ENCODE assay signal across 20 cellular contexts in the genomic region with DNA sequence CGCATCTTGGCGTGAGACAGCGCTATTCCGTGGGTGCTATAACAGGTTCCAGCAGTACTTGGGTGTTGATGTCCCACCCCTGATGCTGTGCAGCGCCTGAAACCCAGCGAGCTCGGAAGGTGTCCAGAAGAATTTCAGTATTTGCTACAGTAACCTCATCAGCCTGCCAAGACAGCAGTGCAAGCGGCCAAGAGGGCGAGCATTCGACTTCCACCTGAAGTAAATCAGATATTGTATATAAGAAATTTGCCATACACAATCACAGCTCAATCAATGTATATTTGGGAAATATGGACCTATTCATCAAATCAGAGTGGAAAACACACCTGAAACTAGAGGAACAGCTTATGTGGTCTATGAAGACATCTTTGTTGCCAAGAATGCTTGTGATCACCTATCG. TPM values are rescaled to one million over a fixed set of nuclear protein-coding genes. Genes with fewer than 3 reads are reported as not detected.
A peak's percentile ranks its signal among the peaks of the same experiment; 100 is the strongest.
DNase-seq lines count a peak whose midpoint lies in the region; ATAC-seq, FAIRE-seq and TF ChIP-seq lines count a peak whose summit lies in the region.
"Had no signal": no experiment of that assay in that cellular context is flagged by ENCODE, and none has a peak within 500 bp of the region (broad histone marks: within the 10 kb centered on the region; RNA-seq: fewer than 3 reads in every experiment).

No MANE protein-coding gene starts in this region.

- H3K36me3 ChIP-seq in HepG2 (replicated peaks in 1 of 2; ENCODE audit: control insufficient read depth in 1 of 2, insufficient read depth in 2 of 2, low read length in 2 of 2) (peaks cover 9 to 32% of the 10 kb centered on the region in 2 experiments), right lobe of liver (no peaks in the 10 kb centered on the region), GM12878 (ENCODE audit: control insufficient read depth in 2 of 2, insufficient read depth in 2 of 2, low read length in 1 of 2) (peaks cover 0 to 11% of the 10 kb centered on the region in 2 experiments; a peak in 2 of 4 replicates)

- H3K36me3 Mint-ChIP-seq in neural crest cell (ENCODE audit: low read depth) (peaks cover 5% of the 10 kb centered on the region), endothelial cell (ENCODE audit: low read depth, unreplicated experiment) (peaks cover 6% of the 10 kb centered on the region)

- H3K79me2 ChIP-seq in HepG2 (ENCODE audit: insufficient read depth, low read length) (peaks cover 72% of the 10 kb centered on the region), GM12878 (ENCODE audit: control insufficient read depth, insufficient read depth, low read length) (peaks cover 5% of the 10 kb centered on the region)

- H3K4me1 ChIP-seq in HepG2 (ENCODE audit: insufficient read depth, low read length) = peaks cover 11% of the 10 kb centered on the region
- no peaks in the 10 kb centered on the region for H3K4me1 ChIP-seq in right lobe of liver
- H3K4me1 ChIP-seq in GM12878 (ENCODE audit: control insufficient read depth, insufficient read depth, low read length) = no peaks in the 10 kb centered on the region
- H3K4me1 ChIP-seq: BE2C had no signal

- SMC1A ChIA-PET in GM12878 (lab: Charles Lee; ENCODE audit: uncharacterized antibody, unreplicated experiment) = interaction anchor here (1.4 kb wide), 1 partner anchor 11 kb away, joined by 4 read pairs; no protein-coding TSS in a partner anchor

- no peak for ATAC-seq in HepG2
- no peak for ATAC-seq in right lobe of liver
- ATAC-seq in GM12878 = no peak
- ATAC-seq in GM21723 (IDR thresholded peaks at IDR 0.05; ENCODE audit: unreplicated experiment) = no peak
- no peak for ATAC-seq in GM19328 (IDR thresholded peaks at IDR 0.05; ENCODE audit: unreplicated experiment)
- ATAC-seq: GM23338 had no signal

- no peak overlapping the region for H3K4me2 ChIP-seq in HepG2 (ENCODE audit: low read depth, low read length)
- H3K4me2 ChIP-seq in GM12878 (ENCODE audit: control insufficient read depth, insufficient read depth) = no peak overlapping the region
- H3K4me2 ChIP-seq: GM23338 had no signal

- BruUV-seq in HepG2 (replicated peaks; lab: Mats Ljungman, UMichigan) (no TSS peak), GM12878 (replicated peaks; lab: Mats Ljungman, UMichigan) (no TSS peak)

- intact Hi-C loops in HepG2 (cut with micrococcal nuclease; ENCODE audit: unreplicated experiment) = no loop called here
- intact Hi-C loops in right lobe of liver (cut with DNase I) = no loop called here
- intact Hi-C loops in GM12878 (cut with micrococcal nuclease; ENCODE audit: unreplicated experiment) = no loop called here

- no peak for TF ChIP-seq EP300 in HepG2 (IDR thresholded peaks at IDR 0.05; ENCODE audit: low read depth in 2 of 2, low read length in 2 of 2)
- no peak for TF ChIP-seq EP300 in HepG2 (CRISPR knock-in tag; IDR thresholded peaks at IDR 0.05; ENCODE audit: borderline replicate concordance)
- TF ChIP-seq EP300 in GM12878 (IDR thresholded peaks at IDR 0.05; ENCODE audit: borderline replicate concordance in 1 of 2, control insufficient read depth in 1 of 2, low read depth in 2 of 2, low read length in 2 of 2) = no peak

- H3K4me3 ChIP-seq in HepG2 (replicated peaks in 1 of 3; ENCODE audit: insufficient read depth in 1 of 3, low read depth in 2 of 3, low read length in 3 of 3) (no peak overlapping the region), right lobe of liver (no peak overlapping the region), GM12878 (no peak overlapping the region)
- H3K4me3 ChIP-seq: GM23338 had no signal

- no peaks in the 10 kb centered on the region for H3K27me3 Mint-ChIP-seq in neural crest cell (ENCODE audit: low read depth)
- H3K27me3 Mint-ChIP-seq in endothelial cell (ENCODE audit: unreplicated experiment) = no peaks in the 10 kb centered on the region
- H3K27me3 Mint-ChIP-seq: CD4-positive, alpha-beta T cell; IgD-negative memory B cell had no signal

- POLR2A ChIA-PET in HepG2 (lab: Yijun Ruan, JAX) (interaction anchor here (1.2 kb wide), 1 partner anchor 86 kb away, joined by 4 read pairs; a partner anchor contains a TSS), GM12878 (lab: Charles Lee) (no interaction called here)

- H3K9me3 ChIP-seq in HepG2 (ENCODE audit: low read length) (no peaks in the 10 kb centered on the region), right lobe of liver (no peaks in the 10 kb centered on the region), GM12878 (replicated peaks; ENCODE audit: control insufficient read depth, insufficient read depth, low read length) (no peaks in the 10 kb centered on the region)
- H3K9me3 ChIP-seq: BE2C had no signal

- H3K4me1 Mint-ChIP-seq in neural crest cell (peaks cover 3% of the 10 kb centered on the region), endothelial cell (ENCODE audit: unreplicated experiment) (peaks cover 4% of the 10 kb centered on the region)
- H3K4me1 Mint-ChIP-seq: GM23338 had no signal

- no peak overlapping the region for H3K4me3 Mint-ChIP-seq in neural crest cell
- H3K4me3 Mint-ChIP-seq in endothelial cell (ENCODE audit: unreplicated experiment) = no peak overlapping the region
- H3K4me3 Mint-ChIP-seq: CD4-positive, alpha-beta T cell; GM23338; IgD-negative memory B cell had no signal

- no peak for TF ChIP-seq POLR2A in HepG2 (IDR thresholded peaks at IDR 0.05; ENCODE audit: insufficient read depth in 1 of 2, low read depth in 2 of 2, low read length in 2 of 2)
- no peak for TF ChIP-seq POLR2A in right lobe of liver (IDR thresholded peaks at IDR 0.05)
- TF ChIP-seq POLR2A in GM12878 (IDR thresholded peaks at IDR 0.05; ENCODE audit: low read depth, low read length) = no peak

- no peaks in the 10 kb centered on the region for H3K27me3 ChIP-seq in HepG2 (ENCODE audit: control insufficient read depth in 1 of 2, insufficient read depth in 2 of 2, low read length in 2 of 2)
- no peaks in the 10 kb centered on the region for H3K27me3 ChIP-seq in right lobe of liver
- H3K27me3 ChIP-seq in GM12878 (replicated peaks in 1 of 2; ENCODE audit: control insufficient read depth in 2 of 2, insufficient read depth in 2 of 2, low read length in 1 of 2) = no peaks in the 10 kb centered on the region
- H3K27me3 ChIP-seq: BE2C had no signal

- no peak for TF ChIP-seq CTCF in HepG2 (CRISPR knock-in tag; IDR thresholded peaks at IDR 0.05)
- TF ChIP-seq CTCF in right lobe of liver (IDR thresholded peaks at IDR 0.05) = no peak
- TF ChIP-seq CTCF in GM12878 (IDR thresholded peaks at IDR 0.05 in 2 of 3, conservative IDR thresholded peaks at IDR 0.05 in 1 of 3; ENCODE audit: control insufficient read depth in 2 of 3, extremely low read depth in 1 of 3, insufficient read depth in 1 of 3, low read depth in 3 of 3, low read length in 3 of 3) = no peak
- TF ChIP-seq CTCF in neural crest cell (conservative IDR thresholded peaks at IDR 0.05) = no peak
- no peak for TF ChIP-seq CTCF in endothelial cell (IDR thresholded peaks at IDR 0.05; ENCODE audit: unreplicated experiment)

- H4K20me1 ChIP-seq in HepG2 (ENCODE audit: insufficient read depth, low read length) = peaks cover 7% of the 10 kb centered on the region
- H4K20me1 ChIP-seq in GM12878 (ENCODE audit: control insufficient read depth, insufficient read depth) = peaks cover 9% of the 10 kb centered on the region; the same call in 1 of the 2 replicates

- TF ChIP-seq RAD21 in HepG2 (CRISPR knock-in tag; IDR thresholded peaks at IDR 0.05) (no peak), GM12878 (IDR thresholded peaks at IDR 0.05; ENCODE audit: insufficient read depth, low read depth, low read length) (no peak)

- CTCF ChIA-PET in HepG2 (lab: Yijun Ruan, JAX; ENCODE audit: low intra/inter-chr PET ratio, low total read pairs) = no interaction called here
- CTCF ChIA-PET in GM12878 (lab: Yijun Ruan, JAX) = no interaction called here

- H3K27ac Mint-ChIP-seq in neural crest cell (ENCODE audit: unreplicated experiment) = peak overlapping the region; percentile 24
- no peak overlapping the region for H3K27ac Mint-ChIP-seq in endothelial cell (ENCODE audit: unreplicated experiment)
- H3K27ac Mint-ChIP-seq: CD4-positive, alpha-beta T cell; GM23338; IgD-negative memory B cell had no signal

- no peak overlapping the region for H3K27ac ChIP-seq in HepG2 (ENCODE audit: extremely low read length, insufficient read depth, low read length)
- H3K27ac ChIP-seq in right lobe of liver = no peak overlapping the region
- no peak overlapping the region for H3K27ac ChIP-seq in GM12878 (ENCODE audit: control insufficient read depth, insufficient read depth)
- H3K27ac ChIP-seq: HL-60 had no signal

- in situ Hi-C loops in HepG2 (cut with HindIII; ENCODE audit: extremely low pct_ligation_motif_present, low pct_unique_long_range_greater_than_20kb) = no loop called here
- in situ Hi-C loops in GM12878 (cut with MboI) = no loop called here

- no peak overlapping the region for H3K9ac ChIP-seq in HepG2 (ENCODE audit: insufficient read depth, low read depth, low read length)
- no peak overlapping the region for H3K9ac ChIP-seq in GM12878 (ENCODE audit: control insufficient read depth, insufficient read depth, low read length)

- WGBS in HepG2 (ENCODE audit: low lambda C conversion rate) = 98% methylated on average over 11 of the region's 11 CpGs
- WGBS in right lobe of liver (ENCODE audit: insufficient coverage, low coverage, low lambda C conversion rate, missing lambda C conversion rate) = 95% methylated on average over 11 of the region's 11 CpGs
- 98% methylated on average over 11 of the region's 11 CpGs for WGBS in GM12878 (ENCODE audit: insufficient coverage, insufficient replicate concordance, low lambda C conversion rate, missing lambda C conversion rate)

- no peaks in the 10 kb centered on the region for H3K9me3 Mint-ChIP-seq in neural crest cell
- no peaks in the 10 kb centered on the region for H3K9me3 Mint-ChIP-seq in endothelial cell (ENCODE audit: unreplicated experiment)
- H3K9me3 Mint-ChIP-seq: CD4-positive, alpha-beta T cell; GM23338; IgD-negative memory B cell had no signal

- FAIRE-seq in HepG2 (lab: Jason Lieb, UNC) = no peak
- no peak for FAIRE-seq in GM12878 (lab: Jason Lieb, UNC)
- FAIRE-seq: H54 had no signal

- RAD21 ChIA-PET in GM12878 (lab: Charles Lee; ENCODE audit: unreplicated experiment) = no interaction called here

- H2AFZ ChIP-seq in HepG2 (ENCODE audit: low read length) (no peak overlapping the region), GM12878 (ENCODE audit: control insufficient read depth, low read depth, low read length) (no peak overlapping the region)
- H2AFZ ChIP-seq: GM23338 had no signal

- DNase-seq in HepG2 (ENCODE audit: low spot score) (no peak), right lobe of liver (no peak), GM12878 (ENCODE audit: low read depth, low spot score) (no peak), neural crest cell (ENCODE audit: low read depth, low spot score) (no peak), endothelial cell (ENCODE audit: low spot score) (no peak)
- DNase-seq: 8988T; BE2C; C1 segment of cervical spinal cord; CD4-positive, alpha-beta T cell; DMS153; DMS79; GF-D8; HCEC 1CT; KBM-7 had no signal

RNA-seq across cellular contexts. Expression of a gene that starts 13.0 kb away (rescaled TPM):
- total RNA-seq in HepG2 (2016; rRNA removed; fragmentation: Illumina TruSeq; extraction: Trizol) (45.8 and 68.8 TPM in 2 replicates), right lobe of liver (10 to 100 TPM in 5 of 6 experiments, 1 to 10 TPM in 1; 8.7 to 19.3 (median 13.0) TPM), GM12878 (2014; rRNA removed) (12.1 and 16.2 TPM in 2 replicates), GM12878 (2014; rRNA removed; fragmentation: Illumina TruSeq; extraction: Trizol) (14.1 and 14.5 TPM in 2 replicates), GM12878 (2021) (22.5 and 25.3 TPM in 2 replicates), neural crest cell (55.3 and 59.2 TPM in 2 replicates), endothelial cell (ENCODE audit: unreplicated experiment) (34.8 TPM)
- total RNA-seq in HepG2 (2016; cell fraction: cytosol; rRNA removed; fragmentation: Illumina TruSeq; extraction: Trizol; ENCODE audit: low read depth) = 5.2 and 7.9 TPM in 2 replicates
- 49.0 and 68.2 TPM in 2 replicates for total RNA-seq in HepG2 (2016; cell fraction: insoluble cytoplasmic fraction; rRNA removed; fragmentation: Illumina TruSeq; extraction: Trizol)
- 9.3 and 10.9 TPM in 2 replicates for total RNA-seq in HepG2 (2016; cell fraction: membrane; rRNA removed; fragmentation: Illumina TruSeq; extraction: Trizol)
- total RNA-seq in HepG2 (2016; cell fraction: nucleus; rRNA removed; fragmentation: Illumina TruSeq; extraction: Trizol) = 23.2 and 23.8 TPM in 2 replicates
- polyA plus RNA-seq in HepG2 (2011; rRNA removed) (15.9 and 17.5 TPM in 2 replicates), GM12878 (2011; rRNA removed) (21.2 and 30.9 TPM in 2 replicates), GM12878 (2014; fragmentation: Illumina TruSeq; extraction: Trizol) (11.4 and 14.1 TPM in 2 replicates), GM12878 (2014; fragmentation: Nextera tagmentation; extraction: Ambion mirVana) (1 to 10 TPM; 4.3 to 5.7 TPM), GM12878 (2014; rRNA removed) (7.3 and 8.4 TPM in 2 replicates), GM12878 (2016; fragmentation: Nextera tagmentation; extraction: Ambion mirVana) (10 to 100 TPM; 30.3 to 30.8 TPM)
- 5.6 and 9.8 TPM in 2 replicates for polyA plus RNA-seq in HepG2 (2011; cell fraction: cytosol; rRNA removed)
- 7.9 and 10.8 TPM in 2 replicates for polyA plus RNA-seq in HepG2 (2011; cell fraction: nucleus; rRNA removed)
- 19.1 and 29.9 TPM in 2 replicates for polyA plus RNA-seq in HepG2 (2012)
- 0.89 and 1.1 TPM in 2 replicates for polyA plus RNA-seq in HepG2 (2016; cell fraction: cytosol; fragmentation: Illumina TruSeq; extraction: Trizol; ENCODE audit: low read depth)
- polyA plus RNA-seq in HepG2 (2016; cell fraction: insoluble cytoplasmic fraction; fragmentation: Illumina TruSeq; extraction: Trizol; ENCODE audit: low read depth) = 30.1 and 36.8 TPM in 2 replicates
- polyA plus RNA-seq in HepG2 (2016; cell fraction: membrane; fragmentation: Illumina TruSeq; extraction: Trizol; ENCODE audit: low read depth) = 2.9 and 3.3 TPM in 2 replicates
- 22.3 and 23.3 TPM in 2 replicates for polyA plus RNA-seq in HepG2 (2016; cell fraction: nucleus; fragmentation: Illumina TruSeq; extraction: Trizol; ENCODE audit: insufficient read depth, low read depth)
- 18.9 and 33.5 TPM in 2 replicates for polyA minus RNA-seq in HepG2 (2011; rRNA and poly(A)+ RNA removed; ENCODE audit: low replicate concordance)
- polyA minus RNA-seq in HepG2 (2011; cell fraction: cytosol; rRNA and poly(A)+ RNA removed) = 26.9 and 27.8 TPM in 2 replicates
- polyA minus RNA-seq in HepG2 (2011; cell fraction: nucleus; rRNA and poly(A)+ RNA removed) = 31.4 and 41.6 TPM in 2 replicates
- 30.8 and 50.6 TPM in 2 replicates for total RNA-seq in GM12878 (2013; cell fraction: nucleolus; rRNA removed)
- polyA plus RNA-seq in GM12878 (2011; ENCODE audit: low read depth) = 4.2 TPM
- 4.6 and 6.2 TPM in 2 replicates for polyA plus RNA-seq in GM12878 (2011; cell fraction: cytosol; rRNA removed)
- polyA plus RNA-seq in GM12878 (2011; cell fraction: nucleus; rRNA removed) = 7.1 and 8.0 TPM in 2 replicates
- 6.8 and 11.3 TPM in 2 replicates for polyA plus RNA-seq in GM12878 (2012)
- polyA minus RNA-seq in GM12878 (2011; rRNA and poly(A)+ RNA removed) = 17.1 and 30.9 TPM in 2 replicates
- 9.7 and 12.0 TPM in 2 replicates for polyA minus RNA-seq in GM12878 (2011; cell fraction: cytosol; rRNA and poly(A)+ RNA removed)
- polyA minus RNA-seq in GM12878 (2011; cell fraction: nucleus; rRNA and poly(A)+ RNA removed) = 6.3 and 11.2 TPM in 2 replicates
